Comparison of ENCODE assay signal across 8 cellular contexts in genomic region chr19:34733826-34734600, GRCh38. TPM values are rescaled to one million over a fixed set of nuclear protein-coding genes. Genes with fewer than 3 reads are reported as not detected.
DNase-seq lines count a peak whose midpoint lies in the region; ATAC-seq and TF ChIP-seq lines count a peak whose summit lies in the region.

ZNF181 (plus strand) TSS chr19:34734243; CDS start chr19:34735038, 795 bp downstream.

- peak within 1 kb of the TSS; percentile 78 for H3K4me3 ChIP-seq in lower leg skin (ENCODE audit: low read depth, poor library complexity, severe bottlenecking)

- no peak for TF ChIP-seq CTCF in lower leg skin (IDR thresholded peaks at IDR 0.05)

- 0 to 1% methylated on average over 32 to 33 of the region's 69 CpGs for WGBS in lower leg skin, 2 donors

- peak; percentile 76 for ATAC-seq in GM19351 (IDR thresholded peaks at IDR 0.05; ENCODE audit: unreplicated experiment)
- peak; percentile 67 for ATAC-seq in HG03520 (IDR thresholded peaks at IDR 0.05; ENCODE audit: unreplicated experiment)

- DNase-seq in C1 segment of cervical spinal cord (lab: John Stamatoyannopoulos, UW) (peak; percentile 71 to 98 (median 93)), NCI-H526 treated with DMSO at 0.1 percent for 48 hours (lab: John Stamatoyannopoulos, UW) (peak; percentile 96), dermis microvascular lymphatic vessel endothelial cell (ENCODE audit: low read depth in 2 of 2) (peak; percentile 88 to 93), lower leg skin (ENCODE audit: low spot score in 2 of 2) (peak; percentile 85 to 97)
- DNase-seq in activated CD4-positive, alpha-beta T cell treated with anti-CD3 and anti-CD28 coated beads, Interleukin-2, amount 50 U/mL, for 4 hours: peak; percentile 77 to 78
- DNase-seq in stimulated activated CD4-positive, alpha-beta T cell treated with anti-CD3 and anti-CD28 coated beads, Interleukin-4, amount 100 ng/mL, for 4 hours: peak; percentile 74 to 82

- intact Hi-C loops in lower leg skin (cut with DNase I; ENCODE audit: low total_unique reads): no loop called here

- no peak for TF ChIP-seq POLR2A in lower leg skin (IDR thresholded peaks at IDR 0.05)

RNA-seq across cellular contexts. Expression of gene ZNF181, which starts in this region (rescaled TPM):
- total RNA-seq in dermis microvascular lymphatic vessel endothelial cell (12.1 and 19.8 TPM in 2 replicates), lower leg skin (10 to 100 TPM in 3 of 4 donors, 1 to 10 TPM in 1; 5.4 to 16.8 (median 12.1) TPM)

Comparison
In these comparisons a context has a peak if more than half of its experiments do, and no peak if none do; other contexts are left out.
1. Peak in every context shown above with its lines: DNase-seq, ATAC-seq and H3K4me3 ChIP-seq.